In genomic region chr7:155984609-155985405, GRCh38 we compare ENCODE assay signal across 21 cellular contexts.
"Had no signal": no experiment of that assay in that cellular context is flagged by ENCODE, and none has a peak within 500 bp of the region (broad histone marks: within the 10 kb centered on the region; RNA-seq: fewer than 3 reads in every experiment).

No MANE protein-coding gene starts in this region.

- H3K27me3 Mint-ChIP-seq: activated B cell treated with CpG ODN at 0.5 μM for 24 hours; dendritic cell treated with granulocyte-macrophage colony-stimulating factor and Interleukin-4, amounts not matched to agents 40 ng/mL and 50 ng/mL, for 4 days had no signal

- H2AFZ ChIP-seq: neural progenitor cell had no signal

- H3K4me3 ChIP-seq: left lung, neural progenitor cell, spleen had no signal

- H3K9me3 ChIP-seq: left lung had no signal

- H3K9ac ChIP-seq: neural progenitor cell had no signal

- DNase-seq: activated B cell treated with CpG ODN at 0.5 μM for 24 hours; activated CD4-positive, alpha-beta T cell treated with anti-CD3 and anti-CD28 coated beads for 36 hours; activated CD4-positive, alpha-beta T cell treated with anti-CD3 and anti-CD28 coated beads, Interleukin-2, amount 50 U/mL, for 4 hours; activated naive CD4-positive, alpha-beta T cell; activated naive CD8-positive, alpha-beta T cell treated with anti-CD3 and anti-CD28 coated beads, Interleukin-2, amount 10 ng/mL, durations not matched to agents 7 days and 5 days; activated T-cell treated with anti-CD3 and anti-CD28 coated beads, Interleukin-2, amount 50 U/mL, for 1 hour; effector CD8-positive, alpha-beta T cell; foreskin keratinocyte; naive thymus-derived CD8-positive, alpha-beta T cell; retina; spleen; stimulated activated CD4-positive, alpha-beta T cell treated with anti-CD3 and anti-CD28 coated beads, Interleukin-4, amount 100 ng/mL, for 1 hour; stimulated activated naive CD4-positive, alpha-beta T cell; SW 1271; T-helper 17 cell had no signal

- H3K36me3 Mint-ChIP-seq: mesothelial cell of epicardium; naive thymus-derived CD8-positive, alpha-beta T cell; neural progenitor cell had no signal

- H3K4me1 Mint-ChIP-seq: activated B cell treated with CpG ODN at 0.5 μM for 24 hours, mesothelial cell of epicardium, T-helper 17 cell had no signal

- H3K4me1 ChIP-seq: foreskin keratinocyte, left lung, neural progenitor cell, spleen had no signal

- H3K27me3 ChIP-seq: foreskin keratinocyte, left lung, neural progenitor cell had no signal

- H3K4me2 ChIP-seq: neural progenitor cell had no signal

- H3K27ac ChIP-seq: foreskin keratinocyte, left lung, neural progenitor cell, spleen had no signal

- H3K4me3 Mint-ChIP-seq: activated B cell treated with CpG ODN at 0.5 μM for 24 hours; activated CD4-positive, alpha-beta T cell treated with anti-CD3 and anti-CD28 coated beads for 36 hours; activated naive CD8-positive, alpha-beta T cell treated with anti-CD3 and anti-CD28 coated beads, Interleukin-2, amount 10 ng/mL, durations not matched to agents 7 days and 5 days; dendritic cell treated with granulocyte-macrophage colony-stimulating factor and Interleukin-4, amounts not matched to agents 40 ng/mL and 50 ng/mL, for 4 days; mesothelial cell of epicardium; naive thymus-derived CD8-positive, alpha-beta T cell; neural progenitor cell; T-helper 17 cell had no signal

- H3K36me3 ChIP-seq: left lung, neural progenitor cell, spleen had no signal

- H3K27ac Mint-ChIP-seq: activated B cell treated with CpG ODN at 0.5 μM for 24 hours; activated CD4-positive, alpha-beta T cell treated with anti-CD3 and anti-CD28 coated beads for 36 hours; activated naive CD8-positive, alpha-beta T cell treated with anti-CD3 and anti-CD28 coated beads, Interleukin-2, amount 10 ng/mL, durations not matched to agents 7 days and 5 days; activated T-helper 2 cell treated with anti-CD3 and anti-CD28 coated beads, Interferon-gamma antibody, Interleukin-2, Interleukin-4, amounts not matched to agents 10 μg/mL and 5 μg/mL and 100 μg/mL, durations not matched to agents 14 hours and 24 hours and 36 hours; dendritic cell treated with granulocyte-macrophage colony-stimulating factor and Interleukin-4, amounts not matched to agents 40 ng/mL and 50 ng/mL, for 4 days; mesothelial cell of epicardium; neural progenitor cell; progenitor cell of endocrine pancreas; T-helper 17 cell had no signal
